ENCODE assay signal across 29 cellular contexts in the genomic region with DNA sequence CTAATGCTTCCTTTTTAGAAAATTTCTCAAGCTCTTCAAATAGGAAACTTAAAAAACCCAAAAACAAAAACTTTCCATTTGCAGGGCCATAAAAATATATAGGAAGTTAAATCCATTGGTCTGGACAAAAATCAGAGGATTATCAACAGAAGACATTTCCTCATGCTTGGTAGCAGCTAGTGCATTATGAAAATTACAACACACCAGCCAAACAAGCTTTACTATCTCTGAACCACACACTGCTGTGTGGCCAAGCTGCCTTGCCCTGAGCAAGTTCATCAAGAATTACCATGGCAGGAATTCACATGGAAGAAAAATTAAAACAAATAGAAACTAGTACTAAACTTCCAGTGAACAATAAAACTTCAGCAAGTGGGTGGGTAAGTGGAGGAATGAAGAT. TPM values are rescaled to one million over a fixed set of nuclear protein-coding genes. Genes with fewer than 3 reads are reported as not detected.
A peak's percentile ranks its signal among the peaks of the same experiment; 100 is the strongest.
DNase-seq lines count a peak whose midpoint lies in the region; ATAC-seq and TF ChIP-seq lines count a peak whose summit lies in the region.
"Had no signal": no experiment of that assay in that cellular context is flagged by ENCODE, and none has a peak within 500 bp of the region (broad histone marks: within the 10 kb centered on the region; RNA-seq: fewer than 3 reads in every experiment).

No MANE protein-coding gene starts in this region.

- H3K4me1 Mint-ChIP-seq in T-helper 17 cell = peaks cover 22% of the 10 kb centered on the region
- H3K4me1 Mint-ChIP-seq in mesothelial cell of epicardium = peaks cover 42% of the 10 kb centered on the region

- H3K36me3 Mint-ChIP-seq in T-helper 17 cell (ENCODE audit: low read depth) (peaks cover 4% of the 10 kb centered on the region), mesothelial cell of epicardium (peaks cover 7% of the 10 kb centered on the region)
- H3K36me3 Mint-ChIP-seq: CD4-positive, CD25-positive, alpha-beta regulatory T cell had no signal

- H3K9me3 ChIP-seq in T-helper 17 cell (ENCODE audit: control insufficient read depth, low read length, poor library complexity, severe bottlenecking) (peaks cover 4% of the 10 kb centered on the region), right atrium auricular region (no peaks in the 10 kb centered on the region)
- H3K9me3 ChIP-seq: body of pancreas, left lung, psoas muscle, thyroid gland had no signal

- H3K27me3 ChIP-seq in right atrium auricular region = no peaks in the 10 kb centered on the region
- H3K27me3 ChIP-seq: body of pancreas, heart right ventricle, thyroid gland had no signal

- H3K4me1 ChIP-seq in right atrium auricular region = peaks cover 0 to 46% of the 10 kb centered on the region in 2 donors

- no peaks in the 10 kb centered on the region for H3K36me3 ChIP-seq in right atrium auricular region
- H3K36me3 ChIP-seq: heart right ventricle, left lung, thyroid gland, WERI-Rb-1 had no signal

- H3K27ac Mint-ChIP-seq in T-helper 17 cell = peak overlapping the region; percentile 46
- peak overlapping the region; percentile 85 for H3K27ac Mint-ChIP-seq in mesothelial cell of epicardium
- H3K27ac Mint-ChIP-seq: activated naive CD8-positive, alpha-beta T cell treated with anti-CD3 and anti-CD28 coated beads, Interleukin-2, amount 10 ng/mL, durations not matched to agents 7 days and 5 days; activated T-helper 2 cell treated with anti-CD3 and anti-CD28 coated beads, Interferon-gamma antibody, Interleukin-2, Interleukin-4, amounts not matched to agents 10 μg/mL and 5 μg/mL and 100 μg/mL, durations not matched to agents 14 hours and 24 hours and 36 hours; CD4-positive, CD25-positive, alpha-beta regulatory T cell; T-helper 1 cell treated with Interleukin-12 subunit alpha and Interleukin-12 subunit beta and Interleukin-4 antibody, amounts not matched to agents 30 μg/mL and 1 μg/mL, for 36 hours had no signal

- TF ChIP-seq CTCF in epithelial cell of esophagus (IDR thresholded peaks at IDR 0.05; ENCODE audit: insufficient read depth, low read depth, low read length, missing control alignments) (no peak), mesothelial cell of epicardium (IDR thresholded peaks at IDR 0.05; ENCODE audit: unreplicated experiment) (no peak), right atrium auricular region (IDR thresholded peaks at IDR 0.05) (no peak)

- no peaks in the 10 kb centered on the region for H3K9me3 Mint-ChIP-seq in mesothelial cell of epicardium
- H3K9me3 Mint-ChIP-seq: activated naive CD8-positive, alpha-beta T cell treated with anti-CD3 and anti-CD28 coated beads, Interleukin-2, amount 10 ng/mL, durations not matched to agents 7 days and 5 days; activated T-helper 2 cell treated with anti-CD3 and anti-CD28 coated beads, Interferon-gamma antibody, Interleukin-2, Interleukin-4, amounts not matched to agents 10 μg/mL and 5 μg/mL and 100 μg/mL, durations not matched to agents 14 hours and 24 hours and 36 hours; T-helper 1 cell treated with Interleukin-12 subunit alpha and Interleukin-12 subunit beta and Interleukin-4 antibody, amounts not matched to agents 30 μg/mL and 1 μg/mL, for 36 hours had no signal

- no peak for ATAC-seq in T-helper 17 cell
- ATAC-seq in GM19452 (IDR thresholded peaks at IDR 0.05; ENCODE audit: unreplicated experiment) = no peak
- no peak for ATAC-seq in GM21723 (IDR thresholded peaks at IDR 0.05; ENCODE audit: unreplicated experiment)
- ATAC-seq: body of pancreas; HCT116; heart right ventricle; left lung; psoas muscle; stimulated activated naive CD8-positive, alpha-beta T cell treated with anti-CD3 and anti-CD28 coated beads, Interleukin-15, Interleukin-2, amounts not matched to agents 100 U/mL and 50 U/mL, for 24 hours had no signal

- H3K4me3 ChIP-seq in epithelial cell of esophagus (ENCODE audit: low read length) = no peak overlapping the region
- no peak overlapping the region for H3K4me3 ChIP-seq in right atrium auricular region
- H3K4me3 ChIP-seq: body of pancreas, heart right ventricle, left lung, psoas muscle, smooth muscle cell, thyroid gland had no signal

- H3K27ac ChIP-seq in right atrium auricular region = no peak overlapping the region
- H3K27ac ChIP-seq: body of pancreas, KMS-11, left lung, psoas muscle, thyroid gland, WERI-Rb-1 had no signal

- H3K4me3 Mint-ChIP-seq in T-helper 17 cell (no peak overlapping the region), mesothelial cell of epicardium (no peak overlapping the region)
- H3K4me3 Mint-ChIP-seq: activated naive CD8-positive, alpha-beta T cell treated with anti-CD3 and anti-CD28 coated beads, Interleukin-2, amount 10 ng/mL, durations not matched to agents 7 days and 5 days; T-helper 1 cell treated with Interleukin-12 subunit alpha and Interleukin-12 subunit beta and Interleukin-4 antibody, amounts not matched to agents 30 μg/mL and 1 μg/mL, for 36 hours had no signal

- H3K27me3 Mint-ChIP-seq in T-helper 17 cell (no peaks in the 10 kb centered on the region), mesothelial cell of epicardium (ENCODE audit: low read depth) (no peaks in the 10 kb centered on the region)

- DNase-seq in Kasumi-1 (lab: John Stamatoyannopoulos, UW) (peak; percentile 33 to 36), T-helper 17 cell (no peak), epithelial cell of esophagus (ENCODE audit: low read depth) (peak; percentile 82), mesothelial cell of epicardium (ENCODE audit: low spot score in 2 of 2, unreplicated experiment in 2 of 2) (no peak), right atrium auricular region (ENCODE audit: low spot score) (no peak), NAMALWA (ENCODE audit: low spot score) (no peak)
- DNase-seq: activated CD8-positive, alpha-beta memory T cell treated with anti-CD3 and anti-CD28 coated beads, Interleukin-2, amount 50 U/mL, for 4 hours; activated naive CD8-positive, alpha-beta T cell treated with anti-CD3 and anti-CD28 coated beads, Interleukin-2, amount 10 ng/mL, durations not matched to agents 7 days and 5 days; CD4-positive, CD25-positive, alpha-beta regulatory T cell; effector memory CD4-positive, alpha-beta T cell; heart right ventricle; left lung; NCI-H1105 treated with DMSO at 0.1 percent for 48 hours; NCI-H2081; NCI-H446 treated with DMSO at 0.1 percent for 48 hours; psoas muscle; SHP77 treated with DMSO at 0.1 percent for 48 hours; stimulated activated CD4-positive, alpha-beta T cell treated with anti-CD3 and anti-CD28 coated beads, Interleukin-4, amount 100 ng/mL, for 1 hour; stimulated activated naive CD8-positive, alpha-beta T cell treated with anti-CD3 and anti-CD28 coated beads, Interleukin-15, Interleukin-2, amounts not matched to agents 100 U/mL and 50 U/mL, for 24 hours; thyroid gland; WERI-Rb-1 had no signal

RNA-seq across cellular contexts. Expression of gene USP46, which starts 3.6 kb away (rescaled TPM):
- total RNA-seq in T-helper 17 cell = 10 to 100 TPM; 22.5 to 24.0 TPM
- total RNA-seq in mesothelial cell of epicardium = 39.2 to 43.1 TPM (median 40.8 TPM) in 3 replicates
- 10 to 100 TPM; 19.1 to 28.0 TPM for total RNA-seq in right atrium auricular region

Comparison
In these comparisons a context has a peak if more than half of its experiments do, and no peak if none do; other contexts are left out.
1. DNase-seq: peak in Kasumi-1 (2 of 2) and epithelial cell of esophagus (single experiment); none in T-helper 17 cell (0 of 3), mesothelial cell of epicardium (0 of 2), right atrium auricular region (single experiment) and NAMALWA (single experiment).